In genomic region chr15:40539030-40539429, GRCh38 we compare ENCODE assay signal across 3 cellular contexts.
TF ChIP-seq lines count a peak whose summit lies in the region.

No MANE protein-coding gene starts in this region.

TF ChIP-seq in SK-N-SH, 30 proteins besides CTCF, POLR2A, EP300 and RAD21:
- no peak for TF ChIP-seq YY1 (IDR thresholded peaks at IDR 0.05; ENCODE audit: low read depth)

TF ChIP-seq in SK-N-SH treated with all-trans-retinoic acid at 6 μM for 48 hours, 23 proteins besides CTCF, POLR2A, EP300 and RAD21:
- TF ChIP-seq, protein P1, sequence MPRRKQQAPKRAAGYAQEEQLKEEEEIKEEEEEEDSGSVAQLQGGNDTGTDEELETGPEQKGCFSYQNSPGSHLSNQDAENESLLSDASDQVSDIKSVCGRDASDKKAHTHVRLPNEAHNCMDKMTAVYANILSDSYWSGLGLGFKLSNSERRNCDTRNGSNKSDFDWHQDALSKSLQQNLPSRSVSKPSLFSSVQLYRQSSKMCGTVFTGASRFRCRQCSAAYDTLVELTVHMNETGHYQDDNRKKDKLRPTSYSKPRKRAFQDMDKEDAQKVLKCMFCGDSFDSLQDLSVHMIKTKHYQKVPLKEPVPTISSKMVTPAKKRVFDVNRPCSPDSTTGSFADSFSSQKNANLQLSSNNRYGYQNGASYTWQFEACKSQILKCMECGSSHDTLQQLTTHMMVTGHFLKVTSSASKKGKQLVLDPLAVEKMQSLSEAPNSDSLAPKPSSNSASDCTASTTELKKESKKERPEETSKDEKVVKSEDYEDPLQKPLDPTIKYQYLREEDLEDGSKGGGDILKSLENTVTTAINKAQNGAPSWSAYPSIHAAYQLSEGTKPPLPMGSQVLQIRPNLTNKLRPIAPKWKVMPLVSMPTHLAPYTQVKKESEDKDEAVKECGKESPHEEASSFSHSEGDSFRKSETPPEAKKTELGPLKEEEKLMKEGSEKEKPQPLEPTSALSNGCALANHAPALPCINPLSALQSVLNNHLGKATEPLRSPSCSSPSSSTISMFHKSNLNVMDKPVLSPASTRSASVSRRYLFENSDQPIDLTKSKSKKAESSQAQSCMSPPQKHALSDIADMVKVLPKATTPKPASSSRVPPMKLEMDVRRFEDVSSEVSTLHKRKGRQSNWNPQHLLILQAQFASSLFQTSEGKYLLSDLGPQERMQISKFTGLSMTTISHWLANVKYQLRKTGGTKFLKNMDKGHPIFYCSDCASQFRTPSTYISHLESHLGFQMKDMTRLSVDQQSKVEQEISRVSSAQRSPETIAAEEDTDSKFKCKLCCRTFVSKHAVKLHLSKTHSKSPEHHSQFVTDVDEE (CRISPR knock-in tag; IDR thresholded peaks at IDR 0.05): no peak
- TF ChIP-seq ARNTL (CRISPR knock-in tag; IDR thresholded peaks at IDR 0.05; ENCODE audit: borderline replicate concordance, low read depth) (no peak), BACH2 (CRISPR knock-in tag; IDR thresholded peaks at IDR 0.05; ENCODE audit: borderline replicate concordance) (no peak), PATZ1 (CRISPR knock-in tag; IDR thresholded peaks at IDR 0.05; ENCODE audit: borderline replicate concordance) (no peak), ZFP3 (CRISPR knock-in tag; IDR thresholded peaks at IDR 0.05) (no peak), TOX (CRISPR knock-in tag; IDR thresholded peaks at IDR 0.05; ENCODE audit: borderline replicate concordance) (no peak), TCF4 (CRISPR knock-in tag; IDR thresholded peaks at IDR 0.05; ENCODE audit: borderline replicate concordance) (no peak), PPARA (CRISPR knock-in tag; IDR thresholded peaks at IDR 0.05; ENCODE audit: borderline replicate concordance) (no peak), CSDC2 (CRISPR knock-in tag; IDR thresholded peaks at IDR 0.05) (no peak), OSR1 (CRISPR knock-in tag; IDR thresholded peaks at IDR 0.05) (no peak), ZC3H10 (CRISPR knock-in tag; IDR thresholded peaks at IDR 0.05) (no peak), ZNF8 (CRISPR knock-in tag; IDR thresholded peaks at IDR 0.05) (no peak), RARB (CRISPR knock-in tag; IDR thresholded peaks at IDR 0.05) (no peak), SNAI2 (CRISPR knock-in tag; IDR thresholded peaks at IDR 0.05) (no peak), ZFP30 (CRISPR knock-in tag; IDR thresholded peaks at IDR 0.05) (no peak), GLIS3 (CRISPR knock-in tag; IDR thresholded peaks at IDR 0.05) (no peak)
- TF ChIP-seq, protein P2, sequence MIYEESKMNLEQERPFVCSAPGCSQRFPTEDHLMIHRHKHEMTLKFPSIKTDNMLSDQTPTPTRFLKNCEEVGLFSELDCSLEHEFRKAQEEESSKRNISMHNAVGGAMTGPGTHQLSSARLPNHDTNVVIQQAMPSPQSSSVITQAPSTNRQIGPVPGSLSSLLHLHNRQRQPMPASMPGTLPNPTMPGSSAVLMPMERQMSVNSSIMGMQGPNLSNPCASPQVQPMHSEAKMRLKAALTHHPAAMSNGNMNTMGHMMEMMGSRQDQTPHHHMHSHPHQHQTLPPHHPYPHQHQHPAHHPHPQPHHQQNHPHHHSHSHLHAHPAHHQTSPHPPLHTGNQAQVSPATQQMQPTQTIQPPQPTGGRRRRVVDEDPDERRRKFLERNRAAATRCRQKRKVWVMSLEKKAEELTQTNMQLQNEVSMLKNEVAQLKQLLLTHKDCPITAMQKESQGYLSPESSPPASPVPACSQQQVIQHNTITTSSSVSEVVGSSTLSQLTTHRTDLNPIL (CRISPR knock-in tag; IDR thresholded peaks at IDR 0.05; ENCODE audit: low read depth): no peak
- TF ChIP-seq, protein P3, sequence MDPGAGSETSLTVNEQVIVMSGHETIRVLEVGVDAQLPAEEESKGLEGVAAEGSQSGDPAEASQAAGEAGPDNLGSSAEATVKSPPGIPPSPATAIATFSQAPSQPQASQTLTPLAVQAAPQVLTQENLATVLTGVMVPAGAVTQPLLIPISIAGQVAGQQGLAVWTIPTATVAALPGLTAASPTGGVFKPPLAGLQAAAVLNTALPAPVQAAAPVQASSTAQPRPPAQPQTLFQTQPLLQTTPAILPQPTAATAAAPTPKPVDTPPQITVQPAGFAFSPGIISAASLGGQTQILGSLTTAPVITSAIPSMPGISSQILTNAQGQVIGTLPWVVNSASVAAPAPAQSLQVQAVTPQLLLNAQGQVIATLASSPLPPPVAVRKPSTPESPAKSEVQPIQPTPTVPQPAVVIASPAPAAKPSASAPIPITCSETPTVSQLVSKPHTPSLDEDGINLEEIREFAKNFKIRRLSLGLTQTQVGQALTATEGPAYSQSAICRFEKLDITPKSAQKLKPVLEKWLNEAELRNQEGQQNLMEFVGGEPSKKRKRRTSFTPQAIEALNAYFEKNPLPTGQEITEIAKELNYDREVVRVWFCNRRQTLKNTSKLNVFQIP (CRISPR knock-in tag; IDR thresholded peaks at IDR 0.05; ENCODE audit: borderline replicate concordance, low read depth): no peak
- TF ChIP-seq, protein P4, sequence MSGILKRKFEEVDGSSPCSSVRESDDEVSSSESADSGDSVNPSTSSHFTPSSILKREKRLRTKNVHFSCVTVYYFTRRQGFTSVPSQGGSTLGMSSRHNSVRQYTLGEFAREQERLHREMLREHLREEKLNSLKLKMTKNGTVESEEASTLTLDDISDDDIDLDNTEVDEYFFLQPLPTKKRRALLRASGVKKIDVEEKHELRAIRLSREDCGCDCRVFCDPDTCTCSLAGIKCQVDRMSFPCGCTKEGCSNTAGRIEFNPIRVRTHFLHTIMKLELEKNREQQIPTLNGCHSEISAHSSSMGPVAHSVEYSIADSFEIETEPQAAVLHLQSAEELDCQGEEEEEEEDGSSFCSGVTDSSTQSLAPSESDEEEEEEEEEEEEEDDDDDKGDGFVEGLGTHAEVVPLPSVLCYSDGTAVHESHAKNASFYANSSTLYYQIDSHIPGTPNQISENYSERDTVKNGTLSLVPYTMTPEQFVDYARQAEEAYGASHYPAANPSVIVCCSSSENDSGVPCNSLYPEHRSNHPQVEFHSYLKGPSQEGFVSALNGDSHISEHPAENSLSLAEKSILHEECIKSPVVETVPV (CRISPR knock-in tag; IDR thresholded peaks at IDR 0.05): no peak

TF ChIP-seq in H1, 55 proteins besides CTCF, POLR2A, EP300 and RAD21:
- 0 out of 2 replicates have a peak, but pooled peaks have one; percentile 10 for TF ChIP-seq MAX (IDR thresholded peaks at IDR 0.05)
- TF ChIP-seq TAF1 (IDR thresholded peaks at IDR 0.05; ENCODE audit: low read depth, low read length): no peak
